ENCODE assay signal across 19 cellular contexts in the genomic region with DNA sequence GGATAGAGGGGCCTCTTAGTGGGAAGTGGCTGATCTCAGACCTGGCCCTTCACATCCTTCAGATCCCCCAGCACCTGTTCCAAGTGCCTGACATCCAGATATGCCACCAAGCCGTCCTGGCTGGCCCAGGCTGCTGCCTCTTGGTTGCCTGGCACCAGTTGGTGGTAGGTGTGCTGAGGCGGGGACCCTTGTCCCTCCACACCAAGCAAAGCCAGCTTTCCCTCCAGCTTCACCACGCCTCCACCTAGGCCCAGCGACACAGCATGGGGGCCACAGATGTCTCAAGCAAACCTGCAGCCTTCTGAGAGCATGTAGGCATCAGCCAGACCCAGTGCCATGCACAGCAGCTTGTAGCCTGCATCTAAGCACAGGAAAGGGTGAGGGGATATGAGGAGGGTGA.
"Had no signal": no experiment of that assay in that cellular context is flagged by ENCODE, and none has a peak within 500 bp of the region (broad histone marks: within the 10 kb centered on the region; RNA-seq: fewer than 3 reads in every experiment).

No MANE protein-coding gene starts in this region.

- H3K36me3 ChIP-seq: adrenal gland, gastroesophageal sphincter, uterus had no signal

- H2AFZ ChIP-seq: hepatocyte had no signal

- H3K36me3 Mint-ChIP-seq: natural killer cell treated with Interleukin-12 subunit alpha and Interleukin-12 subunit beta and Interleukin-15 and Interleukin-18, amount 100 ng/mL, for 72 hours had no signal

- H3K9me3 Mint-ChIP-seq: activated CD4-positive, alpha-beta memory T cell treated with anti-CD3 and anti-CD28 coated beads, Interleukin-2, amount 10 ng/mL, durations not matched to agents 7 days and 5 days; natural killer cell treated with Interleukin-12 subunit alpha and Interleukin-12 subunit beta and Interleukin-15 and Interleukin-18, amount 100 ng/mL, for 72 hours had no signal

- H3K9me3 ChIP-seq: adrenal gland, gastroesophageal sphincter, mucosa of descending colon, stomach, tibial artery, uterus had no signal

- H3K4me2 ChIP-seq: hepatocyte had no signal

- ATAC-seq: gastroesophageal sphincter; mucosa of descending colon; natural killer cell treated with Interleukin-12 subunit alpha and Interleukin-12 subunit beta and Interleukin-15 and Interleukin-18, amount 100 ng/mL, for 72 hours had no signal

- H3K27me3 Mint-ChIP-seq: activated CD4-positive, alpha-beta memory T cell treated with anti-CD3 and anti-CD28 coated beads, Interleukin-2, amount 10 ng/mL, durations not matched to agents 7 days and 5 days; natural killer cell treated with Interleukin-12 subunit alpha and Interleukin-12 subunit beta and Interleukin-15 and Interleukin-18, amount 100 ng/mL, for 72 hours had no signal

- H3K27ac ChIP-seq: adrenal gland, hepatocyte, stomach, tibial artery, uterus, VCaP had no signal

- H3K27ac Mint-ChIP-seq: activated CD4-positive, alpha-beta memory T cell treated with anti-CD3 and anti-CD28 coated beads, Interleukin-2, amount 10 ng/mL, durations not matched to agents 7 days and 5 days had no signal

- H3K4me3 ChIP-seq: adrenal gland, gastroesophageal sphincter, hepatocyte, lung, mucosa of descending colon, stomach, tibial artery, uterus had no signal

- DNase-seq: activated CD4-positive, alpha-beta memory T cell treated with anti-CD3 and anti-CD28 coated beads, Interleukin-2, amount 10 ng/mL, durations not matched to agents 7 days and 5 days; activated CD8-positive, alpha-beta memory T cell treated with anti-CD3 and anti-CD28 coated beads, Interleukin-2, amount 50 U/mL, for 4 hours; activated naive CD4-positive, alpha-beta T cell treated with Interleukin-2 at 50 U/mL for 16 hours; central memory CD4-positive, alpha-beta T cell; cortex of kidney; effector CD8-positive, alpha-beta T cell; mucosa of descending colon; stimulated activated CD4-positive, alpha-beta T cell treated with anti-CD3 and anti-CD28 coated beads, Interleukin-15, amount 100 ng/mL, for 24 hours; stimulated activated CD4-positive, alpha-beta T cell treated with anti-CD3 and anti-CD28 coated beads, Interleukin-4, amount 100 ng/mL, for 24 hours; stomach; T-helper 1 cell; uterus had no signal

- H3K4me3 Mint-ChIP-seq: activated CD4-positive, alpha-beta memory T cell treated with anti-CD3 and anti-CD28 coated beads, Interleukin-2, amount 10 ng/mL, durations not matched to agents 7 days and 5 days; natural killer cell treated with Interleukin-12 subunit alpha and Interleukin-12 subunit beta and Interleukin-15 and Interleukin-18, amount 100 ng/mL, for 72 hours had no signal

- H3K27me3 ChIP-seq: adrenal gland, gastroesophageal sphincter, hepatocyte, stomach, tibial artery, uterus had no signal
